In the genomic region with DNA sequence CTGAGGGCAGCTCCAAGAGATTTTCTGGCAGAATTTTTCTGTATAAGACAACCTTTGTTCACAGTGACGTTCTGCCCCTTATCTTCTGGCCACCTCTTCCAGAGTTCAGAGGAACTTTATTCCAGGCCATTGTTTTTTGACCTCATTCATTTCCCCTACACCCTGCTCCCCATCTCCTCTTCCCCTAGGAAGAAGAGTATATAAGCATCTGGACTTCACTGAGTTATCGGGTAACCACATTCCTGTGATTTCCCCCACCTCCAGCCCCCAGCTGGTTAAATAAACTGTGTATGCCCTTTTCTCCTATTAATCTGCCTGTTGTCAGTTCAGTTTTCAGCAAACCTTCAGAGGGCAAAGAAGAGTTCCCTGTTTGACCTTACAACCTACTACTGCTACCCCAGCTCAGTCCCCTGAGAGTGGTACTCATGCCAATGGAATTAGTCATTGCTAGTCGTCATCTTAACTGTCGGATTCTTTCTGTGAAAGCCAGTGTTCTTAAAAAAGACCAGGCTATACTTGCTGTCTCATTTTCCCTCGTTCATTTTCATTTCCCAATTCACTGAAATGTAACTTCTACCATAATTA, we compare ENCODE assay signal across 10 cellular contexts. TPM values are rescaled to one million over a fixed set of nuclear protein-coding genes. Genes with fewer than 3 reads are reported as not detected.
DNase-seq lines count a peak whose midpoint lies in the region; ATAC-seq and TF ChIP-seq lines count a peak whose summit lies in the region.
"Had no signal": no experiment of that assay in that cellular context is flagged by ENCODE, and none has a peak within 500 bp of the region (broad histone marks: within the 10 kb centered on the region; RNA-seq: fewer than 3 reads in every experiment).

No MANE protein-coding gene starts in this region.

- H3K4me1 ChIP-seq in fibroblast of lung (ENCODE audit: control insufficient read depth, extremely low read depth, insufficient read depth, low read length) (peaks cover 3% of the 10 kb centered on the region), gastrocnemius medialis (peaks cover 0 to 13% of the 10 kb centered on the region in 2 donors)

- H3K79me2 ChIP-seq in fibroblast of lung (ENCODE audit: control insufficient read depth, insufficient read depth, low read length) = no peaks in the 10 kb centered on the region

- H3K9ac ChIP-seq in fibroblast of lung (ENCODE audit: insufficient read depth, low read length) = no peak overlapping the region

- no peaks in the 10 kb centered on the region for H3K9me3 ChIP-seq in fibroblast of lung (ENCODE audit: control insufficient read depth, insufficient read depth, low read depth, low read length)
- no peaks in the 10 kb centered on the region for H3K9me3 ChIP-seq in gastrocnemius medialis

- H2AFZ ChIP-seq in fibroblast of lung (ENCODE audit: low read length) = no peak overlapping the region

- no peaks in the 10 kb centered on the region for H3K36me3 ChIP-seq in fibroblast of lung (ENCODE audit: control insufficient read depth, insufficient read depth, low read length)
- no peaks in the 10 kb centered on the region for H3K36me3 ChIP-seq in gastrocnemius medialis

- H3K27me3 Mint-ChIP-seq in natural killer cell (ENCODE audit: low read depth in 2 of 2) = peaks cover 23 to 57% of the 10 kb centered on the region in 2 donors

- no peak overlapping the region for H3K27ac Mint-ChIP-seq in natural killer cell

- H3K4me2 ChIP-seq in fibroblast of lung (ENCODE audit: extremely low read depth, insufficient read depth, low read length) = peak overlapping the region; percentile 48

- intact Hi-C loops in gastrocnemius medialis (cut with DNase I; ENCODE audit: low total_unique reads) (no loop called here), natural killer cell (cut with micrococcal nuclease) (no loop called here)

- H3K36me3 Mint-ChIP-seq in natural killer cell = no peaks in the 10 kb centered on the region

- H3K4me3 ChIP-seq in fibroblast of lung (replicated peaks in 1 of 4; ENCODE audit: control extremely low read depth in 1 of 4, insufficient read depth in 1 of 4, low read depth in 3 of 4, low read length in 4 of 4) (no peak overlapping the region), gastrocnemius medialis (no peak overlapping the region)

- H3K4me1 Mint-ChIP-seq in natural killer cell = no peaks in the 10 kb centered on the region

- no peak overlapping the region for H3K4me3 Mint-ChIP-seq in natural killer cell

- ATAC-seq in GM19351 (IDR thresholded peaks at IDR 0.05; ENCODE audit: unreplicated experiment) = peak; percentile 47
- ATAC-seq in gastrocnemius medialis = peak; percentile 68 to 84
- ATAC-seq in natural killer cell = no peak
- no peak for ATAC-seq in esophagus mucosa

- in situ Hi-C loops in gastrocnemius medialis (cut with MboI; ENCODE audit: low sequenced_read_pairs in 4 of 4) = loop anchor here in 3 of 4 donors (5.0 to 10.0 kb wide), 2 partner anchors 145 to 148 kb away; a partner anchor contains a TSS

- TF ChIP-seq CTCF in fibroblast of lung (conservative IDR thresholded peaks at IDR 0.05 in 1 of 2, IDR thresholded peaks at IDR 0.05 in 1 of 2; ENCODE audit: low read depth in 1 of 2, low read length in 2 of 2) (no peak), gastrocnemius medialis (IDR thresholded peaks at IDR 0.05 in 4 of 5, conservative IDR thresholded peaks at IDR 0.05 in 1 of 5) (no peak), natural killer cell (IDR thresholded peaks at IDR 0.05) (no peak)

- DNase-seq in NCI-H446 (lab: John Stamatoyannopoulos, UW) (peak; percentile 7 to 67), fibroblast of lung (ENCODE audit: low read depth in 2 of 2) (peak; percentile 91 to 94), gastrocnemius medialis (peak; percentile 27 to 46), natural killer cell (no peak), T-helper 2 cell (no peak), SHP77 treated with DMSO at 0.1 percent for 48 hours (lab: John Stamatoyannopoulos, UW) (no peak)
- DNase-seq: caudate nucleus had no signal

- TF ChIP-seq POLR2A in gastrocnemius medialis (IDR thresholded peaks at IDR 0.05) = no peak

- H4K20me1 ChIP-seq in fibroblast of lung (ENCODE audit: control insufficient read depth, extremely low read depth, insufficient read depth, low read length) = no peaks in the 10 kb centered on the region

- no peaks in the 10 kb centered on the region for H3K9me3 Mint-ChIP-seq in natural killer cell

- no peaks in the 10 kb centered on the region for H3K27me3 ChIP-seq in fibroblast of lung (ENCODE audit: control insufficient read depth, insufficient read depth, low read length)
- no peaks in the 10 kb centered on the region for H3K27me3 ChIP-seq in gastrocnemius medialis

- H3K27ac ChIP-seq in fibroblast of lung (ENCODE audit: insufficient read depth, low read length) (peak overlapping the region; percentile 60), gastrocnemius medialis (peak overlapping the region; percentile 23 to 61 (median 38))
- H3K27ac ChIP-seq: HL-60 had no signal

RNA-seq across cellular contexts. Expression of a gene that starts 14.3 kb away (rescaled TPM):
- total RNA-seq in fibroblast of lung (3.8 and 4.6 TPM in 2 replicates), gastrocnemius medialis (under 1 TPM; 0.24 to 0.97 (median 0.77) TPM), natural killer cell (1 to 10 TPM in 2 of 3 donors, under 1 TPM in 1; 0.48 to 2.3 (median 1.1) TPM), esophagus mucosa (4.6 TPM)
- 3.5 TPM in 2 replicates for polyA plus RNA-seq in fibroblast of lung
- 6.0 and 6.5 TPM in 2 replicates for polyA plus RNA-seq in fibroblast of lung (2012)
- polyA minus RNA-seq in fibroblast of lung (ENCODE audit: low replicate concordance) = 0.74 and 0.79 TPM in 2 replicates

RNA-seq across cellular contexts. Expression of a gene that starts 30.1 kb away (rescaled TPM):
- total RNA-seq in fibroblast of lung = 0.51 and 2.1 TPM in 2 replicates
- 0.70 and 1.5 TPM in 2 replicates for polyA plus RNA-seq in fibroblast of lung
- polyA plus RNA-seq in fibroblast of lung (2012) = 0.43 and 1.2 TPM in 2 replicates
- not detected in 2 replicates for polyA minus RNA-seq in fibroblast of lung (ENCODE audit: low replicate concordance)
- 10 to 100 TPM in 3 of 4 donors, 1 to 10 TPM in 1; 9.8 to 12.1 (median 11.0) TPM for total RNA-seq in gastrocnemius medialis
- total RNA-seq in natural killer cell = under 1 TPM in 2 of 3 donors, not detected in 1; 0.49 to 0.60 TPM
- total RNA-seq in esophagus mucosa = 0.32 TPM

Comparison
In these comparisons a context has a peak if more than half of its experiments do, and no peak if none do; other contexts are left out.
1. ATAC-seq: peak in GM19351 (single experiment) and gastrocnemius medialis (2 of 2); none in natural killer cell (0 of 3) and esophagus mucosa (single experiment).
2. DNase-seq: peak in NCI-H446 (2 of 2), fibroblast of lung (2 of 2) and gastrocnemius medialis (2 of 2); none in natural killer cell (single experiment), T-helper 2 cell (0 of 5) and SHP77 treated with DMSO at 0.1 percent for 48 hours (single experiment).